Comparison of ENCODE assay signal across 8 cellular contexts in the genomic region with DNA sequence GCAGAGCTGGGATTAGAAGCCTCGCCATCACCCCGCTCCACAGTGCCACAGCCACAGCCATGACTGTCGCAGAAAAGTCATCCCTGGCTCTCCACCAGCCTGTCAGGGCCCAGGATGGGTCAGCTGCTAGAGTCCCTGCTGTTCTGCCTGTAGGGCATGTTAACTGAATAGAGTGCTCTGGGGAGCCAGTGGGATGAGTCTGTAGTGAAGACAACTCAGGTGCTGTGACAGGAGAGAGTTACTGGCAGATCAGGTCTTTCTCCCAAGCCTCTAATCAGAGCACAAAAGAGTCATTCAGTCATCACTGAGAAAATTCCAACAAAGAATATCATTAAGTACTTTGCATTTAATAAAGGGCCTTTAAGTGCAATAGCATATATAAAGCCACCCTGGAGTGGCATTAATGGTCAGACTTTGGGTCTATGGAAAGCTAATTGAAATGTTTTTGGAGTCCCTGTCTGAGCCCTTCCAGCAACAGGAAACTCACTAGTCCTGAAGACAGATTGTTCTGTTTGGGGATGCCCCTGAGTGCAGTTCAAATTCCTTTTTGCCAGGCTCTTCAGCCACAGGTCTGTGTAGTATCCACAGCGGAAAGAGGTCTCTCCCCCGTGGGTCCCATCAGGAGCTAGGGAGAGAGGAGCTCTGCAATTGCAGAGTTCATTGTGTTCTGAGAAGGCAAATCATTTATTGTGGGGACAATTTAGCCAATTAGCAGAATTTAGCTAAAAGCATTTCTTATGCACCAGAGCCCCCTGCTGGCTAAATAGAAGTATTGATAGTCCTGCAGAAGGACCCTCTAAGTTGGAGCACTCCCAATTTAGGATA. TPM values are rescaled to one million over a fixed set of nuclear protein-coding genes. Genes with fewer than 3 reads are reported as not detected.
A peak's percentile ranks its signal among the peaks of the same experiment; 100 is the strongest.
DNase-seq lines count a peak whose midpoint lies in the region; ATAC-seq, FAIRE-seq and TF ChIP-seq lines count a peak whose summit lies in the region.

No MANE protein-coding gene starts in this region.

- no peaks in the 10 kb centered on the region for H3K9me2 ChIP-seq in hepatocyte (replicated peaks; ENCODE audit: insufficient read depth)

- DNase-seq in D721Med (ENCODE audit: insufficient read length, low spot score) = peak; percentile 24
- peak; percentile 52 for DNase-seq in HEK293T (ENCODE audit: extremely low spot score)
- DNase-seq in NCI-H526 treated with DMSO at 0.1 percent for 48 hours (lab: John Stamatoyannopoulos, UW) = peak; percentile 51
- DNase-seq in amniotic epithelial cell (ENCODE audit: low read depth) = peak; percentile 42
- peak; percentile 78 for DNase-seq in hepatocyte (ENCODE audit: low spot score)
- DNase-seq in smooth muscle cell (lab: John Stamatoyannopoulos, UW; ENCODE audit: unreplicated experiment) = no peak
- no peak for DNase-seq in UCSD-AML1 (lab: John Stamatoyannopoulos, UW; ENCODE audit: unreplicated experiment)

- CTCF ChIA-PET in HEK293T (lab: Yijun Ruan, JAX) = interaction anchor here (0.8 to 1.7 kb wide), 4 partner anchors 113 to 550 kb away, joined by 4 to 8 read pairs (median 5); no protein-coding TSS in a partner anchor

- H3K79me2 ChIP-seq in hepatocyte (no peaks in the 10 kb centered on the region), smooth muscle cell (ENCODE audit: low read depth) (no peaks in the 10 kb centered on the region)

- no peak for FAIRE-seq in D721Med (lab: Jason Lieb, UNC)

- H2AFZ ChIP-seq in hepatocyte (no peak overlapping the region), smooth muscle cell (ENCODE audit: low read depth) (no peak overlapping the region)

- peak; percentile 76 for TF ChIP-seq CTCF in D721Med (IDR thresholded peaks at IDR 0.05; ENCODE audit: insufficient read depth, missing control alignments)
- peak; percentile 93 for TF ChIP-seq CTCF in hepatocyte (IDR thresholded peaks at IDR 0.05; ENCODE audit: poor library complexity)
- TF ChIP-seq CTCF in smooth muscle cell (IDR thresholded peaks at IDR 0.05; ENCODE audit: borderline replicate concordance, insufficient read depth, poor library complexity, severe bottlenecking) = peak; percentile 94

- H3K4me3 ChIP-seq in hepatocyte (no peak overlapping the region), smooth muscle cell (no peak overlapping the region)

- H3K36me3 ChIP-seq in hepatocyte (replicated peaks; ENCODE audit: insufficient read depth, low read depth) (no peaks in the 10 kb centered on the region), smooth muscle cell (ENCODE audit: low read depth) (no peaks in the 10 kb centered on the region)

- H3K27ac ChIP-seq in hepatocyte (no peak overlapping the region), smooth muscle cell (ENCODE audit: low read depth) (no peak overlapping the region)

- H3F3A ChIP-seq in smooth muscle cell (ENCODE audit: low read depth) = no peaks in the 10 kb centered on the region

- no peaks in the 10 kb centered on the region for H3K4me1 ChIP-seq in hepatocyte (ENCODE audit: insufficient read depth)
- H3K4me1 ChIP-seq in smooth muscle cell (ENCODE audit: low read depth) = no peaks in the 10 kb centered on the region

- ATAC-seq in HG03439 (IDR thresholded peaks at IDR 0.05; ENCODE audit: unreplicated experiment) = no peak

- WGBS in hepatocyte (ENCODE audit: low lambda C conversion rate, missing lambda C conversion rate) = 44% methylated on average over 5 of the region's 5 CpGs
- WGBS in smooth muscle cell (ENCODE audit: low lambda C conversion rate) = 37% methylated on average over 5 of the region's 5 CpGs

- H3K4me2 ChIP-seq in hepatocyte (no peak overlapping the region), smooth muscle cell (no peak overlapping the region)

- no peak overlapping the region for H3K9ac ChIP-seq in smooth muscle cell (ENCODE audit: low read depth)

- POLR2A ChIA-PET in HEK293T (lab: Yijun Ruan, JAX) = no interaction called here

- no peaks in the 10 kb centered on the region for H3K9me3 ChIP-seq in hepatocyte (ENCODE audit: low read depth)
- no peaks in the 10 kb centered on the region for H3K9me3 ChIP-seq in smooth muscle cell (replicated peaks; ENCODE audit: low read depth)

- H3K27me3 ChIP-seq in hepatocyte = peaks cover 6% of the 10 kb centered on the region
- no peaks in the 10 kb centered on the region for H3K27me3 ChIP-seq in smooth muscle cell (ENCODE audit: low read depth)

- H4K20me1 ChIP-seq in hepatocyte (ENCODE audit: insufficient read depth, poor library complexity, severe bottlenecking) (no peaks in the 10 kb centered on the region), smooth muscle cell (ENCODE audit: low read depth) (no peaks in the 10 kb centered on the region)

TF ChIP-seq in HEK293T, 16 proteins besides CTCF, POLR2A, EP300 and RAD21:
- no peak for TF ChIP-seq ARNT (IDR thresholded peaks at IDR 0.05)
- no peak for TF ChIP-seq LEF1 (IDR thresholded peaks at IDR 0.05; ENCODE audit: borderline replicate concordance)
- TF ChIP-seq FOXA1 (IDR thresholded peaks at IDR 0.05) = no peak
- no peak for TF ChIP-seq SP1 (IDR thresholded peaks at IDR 0.05)
- TF ChIP-seq NFRKB (IDR thresholded peaks at IDR 0.05) = no peak
- no peak for TF ChIP-seq PKNOX1 (IDR thresholded peaks at IDR 0.05)
- no peak for TF ChIP-seq ZNF384 (IDR thresholded peaks at IDR 0.05)
- no peak for TF ChIP-seq BHLHE40 (IDR thresholded peaks at IDR 0.05; ENCODE audit: borderline replicate concordance)
- TF ChIP-seq SUZ12 (IDR thresholded peaks at IDR 0.05) = no peak
- TF ChIP-seq FOXK2 (IDR thresholded peaks at IDR 0.05) = no peak
- no peak for TF ChIP-seq HDGF (IDR thresholded peaks at IDR 0.05; ENCODE audit: borderline replicate concordance)
- TF ChIP-seq TARDBP (IDR thresholded peaks at IDR 0.05) = no peak
- TF ChIP-seq L3MBTL2 (conservative IDR thresholded peaks at IDR 0.05) = no peak
- no peak for TF ChIP-seq FOXM1 (IDR thresholded peaks at IDR 0.05; ENCODE audit: borderline replicate concordance)
- TF ChIP-seq CTBP1 (IDR thresholded peaks at IDR 0.05; ENCODE audit: borderline replicate concordance) = no peak
- TF ChIP-seq ELF4 (IDR thresholded peaks at IDR 0.05) = no peak

RNA-seq across cellular contexts. Expression of gene C14orf132, which starts 45.2 kb away (rescaled TPM):
- total RNA-seq in hepatocyte (16.3 and 17.0 TPM in 2 replicates), smooth muscle cell (35.5 and 36.3 TPM in 2 replicates)
- polyA plus RNA-seq in hepatocyte (19.3 and 26.5 TPM in 2 replicates), smooth muscle cell (23.9 and 38.0 TPM in 2 replicates)

Comparison
In these comparisons a context has a peak if more than half of its experiments do, and no peak if none do; other contexts are left out.
1. DNase-seq: peak in D721Med (single experiment), HEK293T (single experiment), NCI-H526 treated with DMSO at 0.1 percent for 48 hours (single experiment), amniotic epithelial cell (single experiment) and hepatocyte (single experiment); none in smooth muscle cell (single experiment) and UCSD-AML1 (single experiment).
2. Peak in every context shown above with its lines, with median percentiles within 50 percentile points of each other: CTCF ChIP-seq.